1 cellular context compared by ENCODE assay signal in the genomic region with DNA sequence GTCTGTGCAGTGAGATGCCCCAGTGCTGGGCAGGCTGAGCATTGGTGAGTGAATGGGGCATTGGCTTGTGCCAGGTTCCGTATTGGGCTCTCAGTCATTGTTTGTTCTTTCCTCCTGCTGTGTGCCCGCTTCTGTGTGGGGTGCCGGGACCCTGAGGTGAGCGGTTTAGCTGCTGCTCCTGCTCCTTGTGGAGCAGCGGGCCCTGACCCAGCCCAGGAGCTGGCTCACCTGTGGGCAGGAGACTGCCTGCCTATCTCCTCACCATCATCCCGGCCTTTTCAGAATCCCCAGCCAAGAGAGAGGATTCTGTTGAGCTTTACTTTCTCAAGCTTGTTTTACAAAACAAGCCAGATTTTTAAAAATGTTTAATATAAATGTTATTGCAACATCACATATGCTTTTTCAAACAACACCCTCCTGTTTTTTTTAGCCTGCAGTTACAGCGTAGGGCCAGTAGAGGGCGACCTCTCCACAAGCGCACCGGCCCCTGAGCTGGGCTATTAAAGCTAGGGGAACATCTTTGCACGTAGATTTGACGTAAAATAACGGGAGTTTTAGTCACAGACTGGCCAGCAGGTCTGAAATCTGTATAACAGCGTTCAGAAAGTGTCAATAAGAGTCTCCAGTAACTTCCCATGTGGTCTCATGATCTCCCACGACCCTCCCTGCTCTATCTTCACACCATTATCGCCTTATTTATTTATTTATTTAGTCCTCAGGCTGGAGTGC.
TF ChIP-seq lines count a peak whose summit lies in the region.

No MANE protein-coding gene starts in this region.

TF ChIP-seq in HepG2, 621 proteins besides CTCF, POLR2A, EP300 and RAD21 (continued from another document):
- TF ChIP-seq, protein P1, sequence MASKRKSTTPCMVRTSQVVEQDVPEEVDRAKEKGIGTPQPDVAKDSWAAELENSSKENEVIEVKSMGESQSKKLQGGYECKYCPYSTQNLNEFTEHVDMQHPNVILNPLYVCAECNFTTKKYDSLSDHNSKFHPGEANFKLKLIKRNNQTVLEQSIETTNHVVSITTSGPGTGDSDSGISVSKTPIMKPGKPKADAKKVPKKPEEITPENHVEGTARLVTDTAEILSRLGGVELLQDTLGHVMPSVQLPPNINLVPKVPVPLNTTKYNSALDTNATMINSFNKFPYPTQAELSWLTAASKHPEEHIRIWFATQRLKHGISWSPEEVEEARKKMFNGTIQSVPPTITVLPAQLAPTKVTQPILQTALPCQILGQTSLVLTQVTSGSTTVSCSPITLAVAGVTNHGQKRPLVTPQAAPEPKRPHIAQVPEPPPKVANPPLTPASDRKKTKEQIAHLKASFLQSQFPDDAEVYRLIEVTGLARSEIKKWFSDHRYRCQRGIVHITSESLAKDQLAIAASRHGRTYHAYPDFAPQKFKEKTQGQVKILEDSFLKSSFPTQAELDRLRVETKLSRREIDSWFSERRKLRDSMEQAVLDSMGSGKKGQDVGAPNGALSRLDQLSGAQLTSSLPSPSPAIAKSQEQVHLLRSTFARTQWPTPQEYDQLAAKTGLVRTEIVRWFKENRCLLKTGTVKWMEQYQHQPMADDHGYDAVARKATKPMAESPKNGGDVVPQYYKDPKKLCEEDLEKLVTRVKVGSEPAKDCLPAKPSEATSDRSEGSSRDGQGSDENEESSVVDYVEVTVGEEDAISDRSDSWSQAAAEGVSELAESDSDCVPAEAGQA (IDR thresholded peaks at IDR 0.05; ENCODE audit: low read depth): no peak
- TF ChIP-seq, protein P1 (CRISPR knock-in tag; IDR thresholded peaks at IDR 0.05; ENCODE audit: borderline replicate concordance): no peak
- TF ChIP-seq SMC3 (IDR thresholded peaks at IDR 0.05; ENCODE audit: low read length) (peak; percentile 72), FOSL1 (CRISPR knock-in tag; IDR thresholded peaks at IDR 0.05; ENCODE audit: borderline replicate concordance) (no peak), STAG1 (CRISPR knock-in tag; IDR thresholded peaks at IDR 0.05) (peak; percentile 59), TFE3 (CRISPR knock-in tag; IDR thresholded peaks at IDR 0.05) (no peak), ETS1 (CRISPR knock-in tag; IDR thresholded peaks at IDR 0.05) (no peak), ZNF362 (CRISPR knock-in tag; IDR thresholded peaks at IDR 0.05; ENCODE audit: borderline replicate concordance) (peak; percentile 21; the same call in 1 of the 2 replicates)
